In genomic region chr2:98268225-98268624, GRCh38 we compare ENCODE assay signal across 2 cellular contexts.
DNase-seq lines count a peak whose midpoint lies in the region; ATAC-seq, FAIRE-seq and TF ChIP-seq lines count a peak whose summit lies in the region.
"Not testable (repeated sequence)": the region's sequence is repeated elsewhere in the genome, so short reads cannot be mapped to it uniquely, and the experiment has no call there.

No MANE protein-coding gene starts in this region.

- H3K9ac ChIP-seq in K562 (ENCODE audit: insufficient read depth in 1 of 2, low read depth in 2 of 2, low read length in 2 of 2); HepG2 (ENCODE audit: insufficient read depth, low read depth, low read length): not testable (repeated sequence)

- not testable (repeated sequence) for TF ChIP-seq EP300 in K562 (IDR thresholded peaks at IDR 0.05; ENCODE audit: low read length); HepG2 (IDR thresholded peaks at IDR 0.05; ENCODE audit: low read depth in 2 of 2, low read length in 2 of 2); HepG2 (CRISPR knock-in tag; IDR thresholded peaks at IDR 0.05; ENCODE audit: borderline replicate concordance)

- BruUV-seq in K562 (replicated peaks; lab: Mats Ljungman, UMichigan); HepG2 (replicated peaks; lab: Mats Ljungman, UMichigan): not testable (repeated sequence)

- intact Hi-C loops in K562 (cut with micrococcal nuclease): not testable (repeated sequence)
- intact Hi-C loops in HepG2 (cut with micrococcal nuclease; ENCODE audit: unreplicated experiment): loop anchor here (10.0 kb wide), 2 partner anchors 273 to 553 kb away; partner anchors contain the start of genes TMEM131 and ZAP70

- H3K27ac ChIP-seq in K562 (ENCODE audit: extremely low read depth, low read depth, low read length); HepG2 (ENCODE audit: extremely low read length, insufficient read depth, low read length): not testable (repeated sequence)

- ATAC-seq in K562, HepG2: not testable (repeated sequence)

- H3K9me1 ChIP-seq in K562 (ENCODE audit: control insufficient read depth, insufficient read depth, low read length): not testable (repeated sequence)

- not testable (repeated sequence) for TF ChIP-seq RAD21 in K562 (CRISPR knock-in tag; conservative IDR thresholded peaks at IDR 0.05 in 1 of 2, IDR thresholded peaks at IDR 0.05 in 1 of 2); HepG2 (CRISPR knock-in tag; IDR thresholded peaks at IDR 0.05)

- POLR2A ChIA-PET in K562 (lab: Yijun Ruan, JAX); HepG2 (lab: Yijun Ruan, JAX): not testable (repeated sequence)

- not testable (repeated sequence) for H2AFZ ChIP-seq in K562 (ENCODE audit: low read depth, low read length); HepG2 (ENCODE audit: low read length)

- not testable (repeated sequence) for H3K4me2 ChIP-seq in K562 (ENCODE audit: insufficient read depth, low read length); HepG2 (ENCODE audit: low read depth, low read length)

- TF ChIP-seq POLR2A in K562 (conservative IDR thresholded peaks at IDR 0.05); HepG2 (IDR thresholded peaks at IDR 0.05; ENCODE audit: insufficient read depth in 1 of 2, low read depth in 2 of 2, low read length in 2 of 2): not testable (repeated sequence)

- in situ Hi-C loops in K562 (cut with MboI); HepG2 (cut with HindIII; ENCODE audit: extremely low pct_ligation_motif_present, low pct_unique_long_range_greater_than_20kb): not testable (repeated sequence)

- not testable (repeated sequence) for H3K79me2 ChIP-seq in K562 (ENCODE audit: control insufficient read depth, insufficient read depth, low read length); HepG2 (ENCODE audit: insufficient read depth, low read length)

- H3K4me1 ChIP-seq in K562 (replicated peaks in 1 of 2; ENCODE audit: control insufficient read depth in 2 of 2, insufficient read depth in 2 of 2, low read length in 2 of 2); HepG2 (ENCODE audit: insufficient read depth, low read length): not testable (repeated sequence)

- FAIRE-seq in K562 (lab: Jason Lieb, UNC); HepG2 (lab: Jason Lieb, UNC): not testable (repeated sequence)

- DNase-seq in K562 (ENCODE audit: extremely low read depth in 1 of 4, low spot score in 3 of 4); HepG2 (ENCODE audit: low spot score): not testable (repeated sequence)

- not testable (repeated sequence) for H3K9me3 ChIP-seq in K562 (replicated peaks; ENCODE audit: control insufficient read depth, insufficient read depth, low read depth, low read length); HepG2 (ENCODE audit: low read length)

- H3K4me3 ChIP-seq in K562; HepG2 (replicated peaks in 1 of 3; ENCODE audit: insufficient read depth in 1 of 3, low read depth in 2 of 3, low read length in 3 of 3): not testable (repeated sequence)

- H3K27me3 ChIP-seq in K562 (ENCODE audit: control insufficient read depth in 2 of 2, insufficient read depth in 2 of 2, low read length in 2 of 2); HepG2 (ENCODE audit: control insufficient read depth in 1 of 2, insufficient read depth in 2 of 2, low read length in 2 of 2): not testable (repeated sequence)

- not testable (repeated sequence) for TF ChIP-seq CTCF in K562 (IDR thresholded peaks at IDR 0.05 in 2 of 3, conservative IDR thresholded peaks at IDR 0.05 in 1 of 3; ENCODE audit: insufficient read depth in 2 of 3, low read depth in 1 of 3, low read length in 3 of 3); HepG2 (CRISPR knock-in tag; IDR thresholded peaks at IDR 0.05)

- not testable (repeated sequence) for H3K36me3 ChIP-seq in K562 (ENCODE audit: control insufficient read depth, insufficient read depth, low read length); HepG2 (replicated peaks in 1 of 2; ENCODE audit: control insufficient read depth in 1 of 2, insufficient read depth in 2 of 2, low read length in 2 of 2)

- H4K20me1 ChIP-seq in K562 (replicated peaks; ENCODE audit: control insufficient read depth, insufficient read depth, low read length); HepG2 (ENCODE audit: insufficient read depth, low read length): not testable (repeated sequence)

- CTCF ChIA-PET in K562 (lab: Yijun Ruan, JAX; ENCODE audit: low intra/inter-chr PET ratio): not testable (repeated sequence)
- CTCF ChIA-PET in HepG2 (lab: Yijun Ruan, JAX; ENCODE audit: low intra/inter-chr PET ratio, low total read pairs): interaction anchor here (2.5 to 2.8 kb wide), 2 partner anchors 461 to 528 kb away, joined by 10 to 31 read pairs; no protein-coding TSS in a partner anchor

TF ChIP-seq in K562, 482 proteins besides CTCF, POLR2A, EP300 and RAD21:
- TF ChIP-seq ZEB2 (IDR thresholded peaks at IDR 0.05) (0 out of 2 replicates have a peak, but pooled peaks have one; percentile 26), TRIM28 (IDR thresholded peaks at IDR 0.05) (peak; percentile 56; the same call in 1 of the 2 replicates)
- TF ChIP-seq, protein P1, sequence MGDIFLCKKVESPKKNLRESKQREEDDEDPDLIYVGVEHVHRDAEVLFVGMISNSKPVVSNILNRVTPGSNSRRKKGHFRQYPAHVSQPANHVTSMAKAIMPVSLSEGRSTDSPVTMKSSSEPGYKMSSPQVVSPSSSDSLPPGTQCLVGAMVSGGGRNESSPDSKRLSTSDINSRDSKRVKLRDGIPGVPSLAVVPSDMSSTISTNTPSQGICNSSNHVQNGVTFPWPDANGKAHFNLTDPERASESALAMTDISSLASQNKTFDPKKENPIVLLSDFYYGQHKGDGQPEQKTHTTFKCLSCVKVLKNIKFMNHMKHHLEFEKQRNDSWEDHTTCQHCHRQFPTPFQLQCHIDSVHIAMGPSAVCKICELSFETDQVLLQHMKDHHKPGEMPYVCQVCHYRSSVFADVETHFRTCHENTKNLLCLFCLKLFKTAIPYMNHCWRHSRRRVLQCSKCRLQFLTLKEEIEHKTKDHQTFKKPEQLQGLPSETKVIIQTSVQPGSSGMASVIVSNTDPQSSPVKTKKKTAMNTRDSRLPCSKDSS (IDR thresholded peaks at IDR 0.05; ENCODE audit: low read depth, partially characterized antibody): peak; percentile 39

TF ChIP-seq in HepG2, 621 proteins besides CTCF, POLR2A, EP300 and RAD21:
- TF ChIP-seq ZNF160 (CRISPR knock-in tag; IDR thresholded peaks at IDR 0.05): peak; percentile 92
